ENCODE assay signal across 1 cellular context in genomic region chrX:109536439-109537323, GRCh38.
TF ChIP-seq lines count a peak whose summit lies in the region.

Gene NXT2, plus strand, starts transcription at chrX:109536844. Its CDS starts 163 bp downstream, at chrX:109537007.

TF ChIP-seq in HEK293, 187 proteins besides CTCF, POLR2A, EP300 and RAD21 (continued from another document and continues in another):
- no peak for TF ChIP-seq PRDM2 (tag by site-specific recombination; IDR thresholded peaks at IDR 0.05; ENCODE audit: borderline replicate concordance)
- no peak for TF ChIP-seq ZBTB49 (tag by site-specific recombination; IDR thresholded peaks at IDR 0.05; ENCODE audit: low read depth)
- peak; percentile 92 for TF ChIP-seq ZNF600 (tag by site-specific recombination; IDR thresholded peaks at IDR 0.05)
- no peak for TF ChIP-seq ZNF133 (tag by site-specific recombination; IDR thresholded peaks at IDR 0.05)
- peak; percentile 52; the same call in 1 of the 2 replicates for TF ChIP-seq REST (tag by site-specific recombination; IDR thresholded peaks at IDR 0.05)
- TF ChIP-seq MZF1 (tag by site-specific recombination; IDR thresholded peaks at IDR 0.05; ENCODE audit: borderline replicate concordance), result peak; percentile 45; the same call in 1 of the 2 replicates
- no peak for TF ChIP-seq ZNF610 (tag by site-specific recombination; IDR thresholded peaks at IDR 0.05; ENCODE audit: borderline replicate concordance)
- TF ChIP-seq ZNF266 (tag by site-specific recombination; IDR thresholded peaks at IDR 0.05; ENCODE audit: low read depth), result no peak
- no peak for TF ChIP-seq BCL6B (tag by site-specific recombination; IDR thresholded peaks at IDR 0.05)
- TF ChIP-seq ZBTB6 (tag by site-specific recombination; IDR thresholded peaks at IDR 0.05), result no peak
- no peak for TF ChIP-seq ZNF311 (tag by site-specific recombination; IDR thresholded peaks at IDR 0.05; ENCODE audit: borderline replicate concordance)
- TF ChIP-seq ZBTB10 (tag by site-specific recombination; IDR thresholded peaks at IDR 0.05), result no peak
- no peak for TF ChIP-seq ZNF354C (tag by site-specific recombination; IDR thresholded peaks at IDR 0.05; ENCODE audit: borderline replicate concordance, low read depth)
- TF ChIP-seq AEBP2 (tag by site-specific recombination; IDR thresholded peaks at IDR 0.05; ENCODE audit: borderline replicate concordance), result no peak
- no peak for TF ChIP-seq ZNF473 (tag by site-specific recombination; IDR thresholded peaks at IDR 0.05)
- peak; percentile 81 for TF ChIP-seq TRIM28 (IDR thresholded peaks at IDR 0.05; ENCODE audit: borderline replicate concordance, low read length)
- peak; percentile 23; the same call in 1 of the 2 replicates for TF ChIP-seq ZBTB21 (tag by site-specific recombination; IDR thresholded peaks at IDR 0.05)
- TF ChIP-seq ZNF768 (tag by site-specific recombination; IDR thresholded peaks at IDR 0.05), result no peak
- no peak for TF ChIP-seq ZNF138 (tag by site-specific recombination; IDR thresholded peaks at IDR 0.05; ENCODE audit: borderline replicate concordance)
- no peak for TF ChIP-seq ZNF571 (tag by site-specific recombination; IDR thresholded peaks at IDR 0.05)
- no peak for TF ChIP-seq ZNF221 (tag by site-specific recombination; IDR thresholded peaks at IDR 0.05; ENCODE audit: borderline replicate concordance)
- no peak for TF ChIP-seq HOXC10 (CRISPR knock-in tag; IDR thresholded peaks at IDR 0.05)
- no peak for TF ChIP-seq ZNF248 (tag by site-specific recombination; IDR thresholded peaks at IDR 0.05)
- peak; percentile 97 for TF ChIP-seq ZNF518A (tag by site-specific recombination; conservative IDR thresholded peaks at IDR 0.05; ENCODE audit: low read depth)
- TF ChIP-seq ZNF48 (tag by site-specific recombination; IDR thresholded peaks at IDR 0.05), result no peak
- no peak for TF ChIP-seq ZNF792 (tag by site-specific recombination; IDR thresholded peaks at IDR 0.05)
